In genomic region chr4:153486281-153487151, GRCh38 we compare ENCODE assay signal across 8 cellular contexts. TPM values are rescaled to one million over a fixed set of nuclear protein-coding genes. Genes with fewer than 3 reads are reported as not detected.
DNase-seq lines count a peak whose midpoint lies in the region; ATAC-seq, FAIRE-seq and TF ChIP-seq lines count a peak whose summit lies in the region.

No MANE protein-coding gene starts in this region.

- H3K36me3 ChIP-seq in PC-3 (ENCODE audit: low read depth, low read length) (no peaks in the 10 kb centered on the region), ectodermal cell (ENCODE audit: control insufficient read depth, insufficient read depth, low read length) (no peaks in the 10 kb centered on the region)

- TF ChIP-seq POLR2A in GM12891 (IDR thresholded peaks at IDR 0.05; ENCODE audit: low read depth, low read length): no peak

- H3K27me3 ChIP-seq in PC-3 (ENCODE audit: low read length) (no peaks in the 10 kb centered on the region), ectodermal cell (ENCODE audit: control insufficient read depth, insufficient read depth, low read length, poor library complexity, severe bottlenecking) (no peaks in the 10 kb centered on the region)

- H3K4me2 ChIP-seq in PC-3 (ENCODE audit: low read length): peak overlapping the region; percentile 90

- H3K9me3 ChIP-seq in PC-3 (ENCODE audit: low read length): no peaks in the 10 kb centered on the region
- H3K9me3 ChIP-seq in ectodermal cell (ENCODE audit: control insufficient read depth, low read length): no peaks in the 10 kb centered on the region

- 78 to 80% methylated on average over 14 of the region's 14 CpGs for WGBS in ectodermal cell, 2 experiments

- no peak for DNase-seq in GM12891 (ENCODE audit: insufficient read length, low spot score)
- DNase-seq in PC-3: peak; percentile 93
- DNase-seq in non-pigmented ciliary epithelial cell (ENCODE audit: low read depth): peak; percentile 93
- DNase-seq in NCI-H2171 (lab: John Stamatoyannopoulos, UW): no peak
- DNase-seq in COR-L47 (lab: John Stamatoyannopoulos, UW): no peak
- no peak for DNase-seq in activated CD4-positive, CD25-positive, alpha-beta regulatory T cell treated with anti-CD3 and anti-CD28 coated beads, Interleukin-2, amount 50 U/mL, for 72 hours
- DNase-seq in KG1 (lab: John Stamatoyannopoulos, UW): no peak

- peak; percentile 80 for ATAC-seq in PC-3

- POLR2A ChIA-PET in PC-3 (lab: Charles Lee; ENCODE audit: unreplicated experiment): interaction anchor here (0.5 to 0.6 kb wide), 3 partner anchors 9 to 186 kb away, joined by 4 to 5 read pairs (median 5); no protein-coding TSS in a partner anchor

- no peaks in the 10 kb centered on the region for H4K20me1 ChIP-seq in PC-3 (ENCODE audit: low read length)

- H3F3A ChIP-seq in PC-3 (ENCODE audit: low read length, unreplicated experiment): no peaks in the 10 kb centered on the region

- FAIRE-seq in GM12891 (lab: Jason Lieb, UNC): no peak

- peaks cover 25% of the 10 kb centered on the region for H3K79me2 ChIP-seq in PC-3 (ENCODE audit: low read length)

- BruUV-seq in PC-3 (replicated peaks; lab: Mats Ljungman, UMichigan): no TSS peak

- TF ChIP-seq CTCF in PC-3 (conservative IDR thresholded peaks at IDR 0.05; ENCODE audit: low read depth, low read length): no peak

- H2AFZ ChIP-seq in PC-3 (ENCODE audit: low read length): peak overlapping the region; percentile 16; the same call in 1 of the 2 replicates

- H3K9ac ChIP-seq in PC-3 (ENCODE audit: low read length): peak overlapping the region; percentile 84

- H3K9me2 ChIP-seq in PC-3 (replicated peaks; ENCODE audit: low read length): no peaks in the 10 kb centered on the region

- CTCF ChIA-PET in PC-3 (lab: Charles Lee): interaction anchor here (0.6 to 1.8 kb wide), 4 partner anchors 21 to 141 kb away, joined by 3 to 16 read pairs (median 4); partner anchors contain the start of gene TMEM131L

- H3K4me3 ChIP-seq in PC-3 (ENCODE audit: low read length) (peak overlapping the region; percentile 61), ectodermal cell (ENCODE audit: insufficient read depth, low read depth, low read length) (no peak overlapping the region)

- intact Hi-C loops in PC-3 (cut with micrococcal nuclease): loop anchor here (1.0 kb wide), 1 partner anchor 19 kb away; no protein-coding TSS in a partner anchor

- H3K4me1 ChIP-seq in PC-3 (ENCODE audit: insufficient read depth, low read length): peaks cover 54% of the 10 kb centered on the region
- H3K4me1 ChIP-seq in ectodermal cell (ENCODE audit: control insufficient read depth, insufficient read depth, low read length): peaks cover 33% of the 10 kb centered on the region

- H3K27ac ChIP-seq in PC-3 (ENCODE audit: low read length) (peak overlapping the region; percentile 99), ectodermal cell (ENCODE audit: insufficient read depth, low read depth, low read length, poor library complexity, severe bottlenecking) (peak overlapping the region; percentile 16)

TF ChIP-seq in GM12891, 5 proteins besides CTCF, POLR2A, EP300 and RAD21:
- TF ChIP-seq TAF1 (IDR thresholded peaks at IDR 0.05; ENCODE audit: low read depth, low read length) (no peak), SPI1 (IDR thresholded peaks at IDR 0.05; ENCODE audit: low read depth, low read length) (no peak; the same call in 1 of the 2 replicates), POLR2AphosphoS5 (IDR thresholded peaks at IDR 0.05; ENCODE audit: low read depth, low read length) (peak; percentile 42; the same call in 1 of the 2 replicates), POU2F2 (IDR thresholded peaks at IDR 0.05; ENCODE audit: low read depth, low read length) (peak; percentile 53; the same call in 1 of the 2 replicates)

RNA-seq across cellular contexts. Expression of gene TMEM131L, which starts 20.4 kb away (rescaled TPM):
- polyA plus RNA-seq in GM12891 (2012; ENCODE audit: low read depth, missing spikeins): 50.3 TPM
- 7.7 and 10.3 TPM in 2 replicates for total RNA-seq in PC-3 (2014; rRNA removed)
- polyA plus RNA-seq in ectodermal cell (2013, experiment 1 of 4): 15.9 TPM
- polyA plus RNA-seq in ectodermal cell (2013, experiment 2 of 4): 20.0 TPM
- 15.6 TPM for polyA plus RNA-seq in ectodermal cell (2013, experiment 3 of 4)
- polyA plus RNA-seq in ectodermal cell (2013, experiment 4 of 4): 17.3 TPM

Comparison
In these comparisons a context has a peak if more than half of its experiments do, and no peak if none do; other contexts are left out.
1. DNase-seq: peak in PC-3 (single experiment) and non-pigmented ciliary epithelial cell (single experiment); none in GM12891 (single experiment), NCI-H2171 (single experiment), COR-L47 (single experiment), activated CD4-positive, CD25-positive, alpha-beta regulatory T cell treated with anti-CD3 and anti-CD28 coated beads, Interleukin-2, amount 50 U/mL, for 72 hours (single experiment) and KG1 (single experiment).